Comparison of ENCODE assay signal across 16 cellular contexts in the genomic region with DNA sequence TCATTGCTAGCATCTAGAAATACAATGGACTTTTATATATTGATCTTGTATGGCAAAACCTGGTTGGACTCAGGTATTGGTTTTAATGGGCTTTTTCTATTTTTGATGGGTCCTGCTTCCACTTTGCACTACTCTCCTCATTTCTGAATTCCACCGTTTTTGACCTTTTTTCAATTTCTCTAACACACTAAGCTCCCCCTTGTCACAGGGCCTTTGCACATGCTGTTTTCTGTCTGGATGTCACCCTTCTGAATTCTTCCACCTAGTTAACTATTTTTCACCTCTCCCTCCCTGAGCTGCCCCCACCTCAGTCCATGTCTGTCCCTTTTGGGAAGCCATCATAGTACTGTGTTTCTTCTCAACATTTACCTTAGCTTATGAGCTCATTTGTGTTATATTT.
DNase-seq lines count a peak whose midpoint lies in the region; ATAC-seq, FAIRE-seq and TF ChIP-seq lines count a peak whose summit lies in the region.
"Had no signal": no experiment of that assay in that cellular context is flagged by ENCODE, and none has a peak within 500 bp of the region (broad histone marks: within the 10 kb centered on the region; RNA-seq: fewer than 3 reads in every experiment).

No MANE protein-coding gene starts in this region.

- DNase-seq in GM23248 (no peak), RWPE2 (ENCODE audit: low spot score) (no peak), endothelial cell of umbilical vein (ENCODE audit: low read depth, low spot score) (no peak), trophoblast cell (no peak), colonic mucosa (no peak), NCI-H345 treated with DMSO at 0.1 percent for 48 hours (lab: John Stamatoyannopoulos, UW; ENCODE audit: unreplicated experiment) (no peak), ureter (ENCODE audit: low spot score) (no peak), OCI-M1 (lab: John Stamatoyannopoulos, UW) (no peak)
- DNase-seq: DMS153, KBM-7, NCI-H1048, NCI-H146, NCI-H345, NCI-H69, Peyer's patch, SHP77 had no signal

- H2AK5ac ChIP-seq in trophoblast cell (ENCODE audit: low read length) = peak overlapping the region; percentile 96

- H4K20me1 ChIP-seq in GM23248 (ENCODE audit: insufficient read depth) = no peaks in the 10 kb centered on the region
- no peaks in the 10 kb centered on the region for H4K20me1 ChIP-seq in endothelial cell of umbilical vein (replicated peaks; ENCODE audit: control insufficient read depth, extremely low read depth, insufficient read depth, low read length)

- H3K4me2 ChIP-seq in GM23248 (ENCODE audit: unreplicated experiment) (peak overlapping the region; percentile 59), endothelial cell of umbilical vein (ENCODE audit: insufficient read depth, low read length) (peak overlapping the region; percentile 62), trophoblast cell (ENCODE audit: low read length) (no peak overlapping the region)

- H3K9ac ChIP-seq in GM23248 = no peak overlapping the region
- peak overlapping the region; percentile 77 for H3K9ac ChIP-seq in endothelial cell of umbilical vein (replicated peaks; ENCODE audit: extremely low read depth, insufficient read depth, low read length)
- no peak overlapping the region for H3K9ac ChIP-seq in trophoblast cell (ENCODE audit: low read length)
- H3K9ac ChIP-seq in colonic mucosa (ENCODE audit: low read depth in 2 of 2, low read length in 2 of 2) = no peak overlapping the region

- WGBS in GM23248 (ENCODE audit: low coverage in 1 of 2, low lambda C conversion rate in 2 of 2, missing lambda C conversion rate in 2 of 2), 2 experiments = 100% methylated on average over 1 of the region's 1 CpG
- WGBS in trophoblast cell (ENCODE audit: extremely low coverage, insufficient coverage, insufficient read length) = no CpG with 5 or more reads among the region's 1 CpG

- H2BK120ac ChIP-seq in trophoblast cell (ENCODE audit: insufficient read depth, low read length, poor library complexity) = peak overlapping the region; percentile 99

- peak overlapping the region; percentile 99 for H2BK12ac ChIP-seq in trophoblast cell (ENCODE audit: low read length)

- H3K23ac ChIP-seq in trophoblast cell (ENCODE audit: low read length) = no peak overlapping the region

- H2AFZ ChIP-seq in GM23248 (no peak overlapping the region), endothelial cell of umbilical vein (ENCODE audit: low read depth, low read length) (no peak overlapping the region), trophoblast cell (ENCODE audit: insufficient read depth, low read length, poor library complexity) (no peak overlapping the region)

- peak overlapping the region; percentile 98 for H4K91ac ChIP-seq in trophoblast cell (ENCODE audit: low read depth, low read length)

- FAIRE-seq in endothelial cell of umbilical vein (lab: Jason Lieb, UNC) = no peak

- dilution Hi-C loops in endothelial cell of umbilical vein (cut with MboI; ENCODE audit: extremely low pct_ligation_motif_present, low sequenced_read_pairs) = no loop called here

- POLR2A ChIA-PET in endothelial cell of umbilical vein (lab: Charles Lee) = interaction anchor here (0.5 to 2.9 kb wide), 3 partner anchors 79 to 142 kb away, joined by 3 to 12 read pairs (median 3); no protein-coding TSS in a partner anchor

- H3K14ac ChIP-seq in trophoblast cell (ENCODE audit: low read length) = peak overlapping the region; percentile 96

- no peak for ATAC-seq in RWPE2 (ENCODE audit: low read depth)

- H3K9me3 ChIP-seq in GM23248 (ENCODE audit: low read depth) (no peaks in the 10 kb centered on the region), RWPE2 (ENCODE audit: severe bottlenecking) (no peaks in the 10 kb centered on the region), endothelial cell of umbilical vein (replicated peaks; ENCODE audit: control insufficient read depth, insufficient read depth, low read length) (no peaks in the 10 kb centered on the region), trophoblast cell (ENCODE audit: insufficient read depth, low read depth, low read length) (no peaks in the 10 kb centered on the region), colonic mucosa (no peaks in the 10 kb centered on the region)
- H3K9me3 ChIP-seq: Peyer's patch had no signal

- TF ChIP-seq CTCF in RWPE2 (IDR thresholded peaks at IDR 0.05; ENCODE audit: poor library complexity, severe bottlenecking) (no peak), endothelial cell of umbilical vein (IDR thresholded peaks at IDR 0.05; ENCODE audit: extremely low read depth in 1 of 2, insufficient read depth in 1 of 2, low read depth in 1 of 2, low read length in 2 of 2) (no peak), colonic mucosa (IDR thresholded peaks at IDR 0.05) (no peak)

- in situ Hi-C loops in GM23248 (cut with MboI) = no loop called here

- H3K79me2 ChIP-seq in GM23248 (ENCODE audit: insufficient read depth) (no peaks in the 10 kb centered on the region), endothelial cell of umbilical vein (ENCODE audit: control insufficient read depth, insufficient read depth, low read length) (no peaks in the 10 kb centered on the region), trophoblast cell (ENCODE audit: control insufficient read depth, insufficient read depth, low read length, poor library complexity) (peaks cover 4% of the 10 kb centered on the region)

- no TSS peak for BruUV-seq in endothelial cell of umbilical vein (replicated peaks; lab: Mats Ljungman, UMichigan)

- H3K4me1 ChIP-seq in GM23248 (ENCODE audit: insufficient read depth) (peaks cover 37% of the 10 kb centered on the region), RWPE2 (ENCODE audit: insufficient read depth, poor library complexity, severe bottlenecking) (peaks cover 60% of the 10 kb centered on the region), endothelial cell of umbilical vein (ENCODE audit: control insufficient read depth, extremely low read depth, insufficient read depth, low read length) (peaks cover 34% of the 10 kb centered on the region), trophoblast cell (ENCODE audit: control insufficient read depth in 1 of 2, insufficient read depth in 2 of 2, low read length in 2 of 2) (peaks cover 6 to 11% of the 10 kb centered on the region in 2 experiments), colonic mucosa (no peaks in the 10 kb centered on the region)
- H3K4me1 ChIP-seq: Peyer's patch had no signal

- H3K9me1 ChIP-seq in endothelial cell of umbilical vein (replicated peaks; ENCODE audit: control insufficient read depth, extremely low read depth, insufficient read depth, low read length) = no peaks in the 10 kb centered on the region

- intact Hi-C loops in endothelial cell of umbilical vein (cut with micrococcal nuclease) (loop anchor here (1.0 kb wide), 2 partner anchors 8 to 143 kb away; no protein-coding TSS in a partner anchor), colonic mucosa (cut with DNase I) (no loop called here)

- no peaks in the 10 kb centered on the region for H3K9me2 ChIP-seq in GM23248 (ENCODE audit: insufficient read depth)

- peak overlapping the region; percentile 100 for H2BK5ac ChIP-seq in trophoblast cell (ENCODE audit: low read depth, low read length, poor library complexity)

- CTCF ChIA-PET in endothelial cell of umbilical vein (lab: Charles Lee) = interaction anchor here (1.0 to 1.1 kb wide), 2 partner anchors 113 to 142 kb away, joined by 3 read pairs; no protein-coding TSS in a partner anchor

- peak overlapping the region; percentile 95 for H3K18ac ChIP-seq in trophoblast cell (ENCODE audit: low read length)

- no peaks in the 10 kb centered on the region for H3K36me3 ChIP-seq in GM23248 (ENCODE audit: low read depth)
- H3K36me3 ChIP-seq in RWPE2 (ENCODE audit: low read depth) = peaks cover 14% of the 10 kb centered on the region
- H3K36me3 ChIP-seq in endothelial cell of umbilical vein (ENCODE audit: control insufficient read depth in 2 of 2, extremely low read depth in 1 of 2, insufficient read depth in 2 of 2, low read length in 2 of 2) = no peaks in the 10 kb centered on the region
- H3K36me3 ChIP-seq in trophoblast cell (ENCODE audit: control insufficient read depth in 1 of 2, insufficient read depth in 2 of 2, low read length in 2 of 2) = no peaks in the 10 kb centered on the region
- no peaks in the 10 kb centered on the region for H3K36me3 ChIP-seq in colonic mucosa
- H3K36me3 ChIP-seq: Peyer's patch had no signal

- H4K12ac ChIP-seq in trophoblast cell (ENCODE audit: low read depth, low read length) = no peak overlapping the region

- H4K8ac ChIP-seq in trophoblast cell (ENCODE audit: low read depth, low read length) = peak overlapping the region; percentile 82

- H3F3A ChIP-seq in GM23248 (ENCODE audit: insufficient read depth) = peaks cover 43% of the 10 kb centered on the region

- H3K4me3 ChIP-seq in GM23248 (no peak overlapping the region), RWPE2 (ENCODE audit: severe bottlenecking) (no peak overlapping the region), endothelial cell of umbilical vein (replicated peaks in 1 of 3; ENCODE audit: insufficient read depth in 1 of 3, low read depth in 1 of 3, low read length in 3 of 3) (no peak overlapping the region), trophoblast cell (ENCODE audit: low read depth, low read length) (no peak overlapping the region), colonic mucosa (no peak overlapping the region)
- H3K4me3 ChIP-seq: Peyer's patch had no signal

- peak overlapping the region; percentile 100 for H3K4ac ChIP-seq in trophoblast cell (ENCODE audit: low read depth, low read length)

- peaks cover 19% of the 10 kb centered on the region for H3K79me1 ChIP-seq in trophoblast cell (ENCODE audit: low read length)

- H3K27ac ChIP-seq in GM23248 (peak overlapping the region; percentile 81), RWPE2 (ENCODE audit: poor library complexity, severe bottlenecking) (peak overlapping the region; percentile 100), endothelial cell of umbilical vein (ENCODE audit: insufficient read depth, low read depth, low read length) (peak overlapping the region; percentile 96), trophoblast cell (ENCODE audit: low read depth, low read length) (peak overlapping the region; percentile 98), colonic mucosa (no peak overlapping the region)
- H3K27ac ChIP-seq: Peyer's patch had no signal

- no peak for TF ChIP-seq POLR2A in endothelial cell of umbilical vein (IDR thresholded peaks at IDR 0.05; ENCODE audit: low read depth, low read length)

- H3K27me3 ChIP-seq in GM23248 (replicated peaks; ENCODE audit: insufficient read depth) (no peaks in the 10 kb centered on the region), RWPE2 (ENCODE audit: insufficient read depth, poor library complexity, severe bottlenecking) (no peaks in the 10 kb centered on the region), endothelial cell of umbilical vein (ENCODE audit: control insufficient read depth in 2 of 2, insufficient read depth in 2 of 2, low read length in 2 of 2) (no peaks in the 10 kb centered on the region), trophoblast cell (ENCODE audit: insufficient read depth, low read length) (no peaks in the 10 kb centered on the region), colonic mucosa (no peaks in the 10 kb centered on the region)
- H3K27me3 ChIP-seq: Peyer's patch had no signal

TF ChIP-seq in endothelial cell of umbilical vein, 7 proteins besides CTCF, POLR2A, EP300 and RAD21 (continues in another document):
- TF ChIP-seq, protein P1, sequence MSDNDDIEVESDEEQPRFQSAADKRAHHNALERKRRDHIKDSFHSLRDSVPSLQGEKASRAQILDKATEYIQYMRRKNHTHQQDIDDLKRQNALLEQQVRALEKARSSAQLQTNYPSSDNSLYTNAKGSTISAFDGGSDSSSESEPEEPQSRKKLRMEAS (IDR thresholded peaks at IDR 0.05; ENCODE audit: insufficient read depth, insufficient read length) = no peak
